In genomic region chr19:13840751-13841338, GRCh38 we compare ENCODE assay signal across 1 cellular context.
TF ChIP-seq lines count a peak whose summit lies in the region.

No MANE protein-coding gene starts in this region.

TF ChIP-seq in H1, 55 proteins besides CTCF, POLR2A, EP300 and RAD21:
- TF ChIP-seq BCL11A (IDR thresholded peaks at IDR 0.05; ENCODE audit: low read depth in 2 of 2, low read length in 2 of 2) = no peak
- TF ChIP-seq MAX (IDR thresholded peaks at IDR 0.05) = no peak
- TF ChIP-seq CHD7 (IDR thresholded peaks at IDR 0.05; ENCODE audit: insufficient replicate concordance, low read length) = no peak
- no peak for TF ChIP-seq CREB1 (IDR thresholded peaks at IDR 0.05)
- TF ChIP-seq RFX5 (IDR thresholded peaks at IDR 0.05; ENCODE audit: borderline replicate concordance, low read depth, low read length) = no peak
- TF ChIP-seq TCF12 (IDR thresholded peaks at IDR 0.05; ENCODE audit: low read depth, low read length) = no peak
- no peak for TF ChIP-seq RBBP5 (IDR thresholded peaks at IDR 0.05; ENCODE audit: borderline replicate concordance, low read depth, low read length)
- TF ChIP-seq MAFK (IDR thresholded peaks at IDR 0.05; ENCODE audit: low read depth, low read length) = no peak
- no peak for TF ChIP-seq POLR2AphosphoS5 (IDR thresholded peaks at IDR 0.05; ENCODE audit: low read depth, low read length)
- no peak for TF ChIP-seq RNF2 (IDR thresholded peaks at IDR 0.05; ENCODE audit: borderline replicate concordance, low read depth, low read length, missing control alignments, poor library complexity, severe bottlenecking)
- no peak for TF ChIP-seq RXRA (IDR thresholded peaks at IDR 0.05; ENCODE audit: insufficient read depth, low read depth, low read length)
- no peak for TF ChIP-seq GTF2F1 (IDR thresholded peaks at IDR 0.05; ENCODE audit: borderline replicate concordance, low read depth, low read length)
- TF ChIP-seq TBP (IDR thresholded peaks at IDR 0.05; ENCODE audit: low read depth, low read length) = no peak
- TF ChIP-seq E2F6 (IDR thresholded peaks at IDR 0.05) = no peak
- no peak for TF ChIP-seq TAF7 (optimal IDR thresholded peaks at IDR 0.05; ENCODE audit: borderline replicate concordance, low read depth, low read length)
- no peak for TF ChIP-seq SAP30 (IDR thresholded peaks at IDR 0.05; ENCODE audit: insufficient read depth, insufficient replicate concordance, low read length)
- no peak for TF ChIP-seq JUND (IDR thresholded peaks at IDR 0.05; ENCODE audit: low read length)
TF ChIP-seq in H1: peak in this region for 0.
